In the genomic region with DNA sequence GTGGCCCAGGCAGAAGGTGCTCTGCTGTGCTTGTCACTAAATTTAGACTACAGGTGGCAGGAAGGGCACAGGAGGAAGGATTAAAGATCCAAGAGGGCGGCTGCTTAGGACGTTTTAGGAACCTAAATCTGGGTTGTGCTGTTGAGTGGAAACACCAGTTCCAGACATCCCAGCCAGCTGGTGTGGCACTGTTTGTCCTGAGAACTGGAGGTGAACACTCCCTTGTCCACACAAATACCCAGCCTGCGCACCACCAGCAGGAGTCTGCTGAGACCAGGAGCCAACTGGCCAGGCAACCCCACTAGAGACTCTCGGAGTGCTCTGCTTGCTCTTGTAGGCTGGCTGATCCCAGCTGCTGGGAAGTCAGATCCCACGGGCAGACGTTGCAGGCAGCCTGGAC, we compare ENCODE assay signal across 1 cellular context.
TF ChIP-seq lines count a peak whose summit lies in the region.

No MANE protein-coding gene starts in this region.

TF ChIP-seq in IMR-90, 13 proteins besides CTCF, POLR2A, EP300 and RAD21:
- TF ChIP-seq MAFK (IDR thresholded peaks at IDR 0.05; ENCODE audit: low read depth, low read length) (no peak), MXI1 (IDR thresholded peaks at IDR 0.05; ENCODE audit: borderline replicate concordance, low read depth, low read length) (no peak), MAZ (IDR thresholded peaks at IDR 0.05; ENCODE audit: borderline replicate concordance, low read depth, low read length) (no peak), CHD1 (IDR thresholded peaks at IDR 0.05; ENCODE audit: low read depth, low read length) (no peak), NFE2L2 (IDR thresholded peaks at IDR 0.05; ENCODE audit: low read depth, low read length) (no peak), FOS (IDR thresholded peaks at IDR 0.05; ENCODE audit: low read depth, low read length) (no peak), SMC3 (IDR thresholded peaks at IDR 0.05; ENCODE audit: low read depth, low read length) (no peak), BHLHE40 (IDR thresholded peaks at IDR 0.05; ENCODE audit: low read depth, low read length) (no peak)
TF ChIP-seq in IMR-90: peak in this region for 0.
